23 cellular contexts compared by ENCODE assay signal in genomic region chr6:113258771-113259170, GRCh38.
DNase-seq lines count a peak whose midpoint lies in the region; ATAC-seq and TF ChIP-seq lines count a peak whose summit lies in the region.
"Had no signal": no experiment of that assay in that cellular context is flagged by ENCODE, and none has a peak within 500 bp of the region (broad histone marks: within the 10 kb centered on the region; RNA-seq: fewer than 3 reads in every experiment).

No MANE protein-coding gene starts in this region.

- H3K18ac ChIP-seq in IMR-90 (ENCODE audit: low read depth, low read length): peak overlapping the region; percentile 4; the same call in 1 of the 2 replicates

- no TSS peak for BruUV-seq in IMR-90 (replicated peaks; lab: Mats Ljungman, UMichigan)

- H3K4me3 ChIP-seq in IMR-90 (ENCODE audit: insufficient read depth, low read depth, low read length) (no peak overlapping the region), fibroblast of villous mesenchyme (ENCODE audit: low read depth, low read length) (no peak overlapping the region)
- H3K4me3 ChIP-seq in naive thymus-derived CD4-positive, alpha-beta T cell (ENCODE audit: low read length): no peak overlapping the region
- H3K4me3 ChIP-seq: GM23338 had no signal

- H2BK5ac ChIP-seq in IMR-90 (ENCODE audit: low read depth, low read length, poor library complexity, severe bottlenecking): no peak overlapping the region

- H2BK120ac ChIP-seq in IMR-90 (ENCODE audit: low read depth, low read length): peak overlapping the region; percentile 57

- H3K9me3 Mint-ChIP-seq in osteocyte (ENCODE audit: unreplicated experiment): peaks cover 14% of the 10 kb centered on the region
- H3K9me3 Mint-ChIP-seq in naive thymus-derived CD4-positive, alpha-beta T cell: peaks cover 6 to 20% (median 9%) of the 10 kb centered on the region in 11 donors
- H3K9me3 Mint-ChIP-seq: HFFc6 had no signal

- H3K36me3 Mint-ChIP-seq in osteocyte (ENCODE audit: unreplicated experiment): peaks cover 3% of the 10 kb centered on the region
- no peaks in the 10 kb centered on the region for H3K36me3 Mint-ChIP-seq in naive thymus-derived CD4-positive, alpha-beta T cell
- H3K36me3 Mint-ChIP-seq: CD4-positive, CD25-positive, alpha-beta regulatory T cell; CD8-positive, alpha-beta memory T cell; IgD-negative memory B cell had no signal

- no peaks in the 10 kb centered on the region for H3K36me3 ChIP-seq in IMR-90 (ENCODE audit: control insufficient read depth, insufficient read depth, low read length)
- H3K36me3 ChIP-seq in naive thymus-derived CD4-positive, alpha-beta T cell (ENCODE audit: control insufficient read depth in 2 of 3, insufficient read depth in 3 of 3, low read length in 3 of 3): no peaks in the 10 kb centered on the region
- H3K36me3 ChIP-seq: BE2C had no signal

- H3K9me1 ChIP-seq in IMR-90 (ENCODE audit: insufficient read depth, low read length): peaks cover 4% of the 10 kb centered on the region; the same call in 1 of the 2 replicates

- peaks cover 27% of the 10 kb centered on the region for H3K4me1 Mint-ChIP-seq in osteocyte (ENCODE audit: unreplicated experiment)
- no peaks in the 10 kb centered on the region for H3K4me1 Mint-ChIP-seq in naive thymus-derived CD4-positive, alpha-beta T cell
- H3K4me1 Mint-ChIP-seq: CD4-positive, CD25-positive, alpha-beta regulatory T cell; CD8-positive, alpha-beta memory T cell; IgD-negative memory B cell had no signal

- TF ChIP-seq POLR2A in IMR-90 (IDR thresholded peaks at IDR 0.05; ENCODE audit: low read depth, low read length): no peak

- CTCF ChIA-PET in IMR-90 (lab: Yijun Ruan, JAX): no interaction called here
- CTCF ChIA-PET in naive thymus-derived CD4-positive, alpha-beta T cell (lab: Charles Lee): no interaction called here

- peaks cover 3% of the 10 kb centered on the region; the same call in 1 of the 2 replicates for H3K4me1 ChIP-seq in IMR-90 (ENCODE audit: control insufficient read depth, insufficient read depth, low read length)
- H3K4me1 ChIP-seq in naive thymus-derived CD4-positive, alpha-beta T cell (ENCODE audit: control insufficient read depth in 2 of 2, insufficient read depth in 2 of 2, low read length in 2 of 2): no peaks in the 10 kb centered on the region
- H3K4me1 ChIP-seq: BE2C had no signal

- no peaks in the 10 kb centered on the region for H3K27me3 Mint-ChIP-seq in osteocyte (ENCODE audit: unreplicated experiment)
- peaks cover 0 to 4% (median 0%) of the 10 kb centered on the region in 5 donors for H3K27me3 Mint-ChIP-seq in naive thymus-derived CD4-positive, alpha-beta T cell
- H3K27me3 Mint-ChIP-seq: CD4-positive, CD25-positive, alpha-beta regulatory T cell; CD8-positive, alpha-beta memory T cell; IgD-negative memory B cell had no signal

- H2AK9ac ChIP-seq in IMR-90 (replicated peaks; ENCODE audit: low read depth, low read length, poor library complexity): no peak overlapping the region

- no peak overlapping the region for H3K56ac ChIP-seq in IMR-90 (ENCODE audit: extremely low read depth, insufficient read depth, low read length)

- 0 out of 2 replicates have a peak overlapping the region, but pooled peaks have one; percentile 27 for H2AK5ac ChIP-seq in IMR-90 (ENCODE audit: low read depth, low read length)

- TF ChIP-seq CTCF in IMR-90 (conservative IDR thresholded peaks at IDR 0.05; ENCODE audit: low read depth, low read length) (no peak), fibroblast of villous mesenchyme (IDR thresholded peaks at IDR 0.05; ENCODE audit: insufficient read depth, low read depth, low read length) (no peak), osteocyte (IDR thresholded peaks at IDR 0.05) (no peak)

- no peaks in the 10 kb centered on the region for H3K27me3 ChIP-seq in IMR-90 (ENCODE audit: control insufficient read depth, insufficient read depth, low read length)
- no peaks in the 10 kb centered on the region for H3K27me3 ChIP-seq in naive thymus-derived CD4-positive, alpha-beta T cell (ENCODE audit: control insufficient read depth in 2 of 2, insufficient read depth in 2 of 2, low read length in 2 of 2)
- H3K27me3 ChIP-seq: BE2C had no signal

- peak overlapping the region; percentile 62 for H3K27ac Mint-ChIP-seq in osteocyte (ENCODE audit: unreplicated experiment)
- no peak overlapping the region for H3K27ac Mint-ChIP-seq in naive thymus-derived CD4-positive, alpha-beta T cell
- H3K27ac Mint-ChIP-seq: CD4-positive, CD25-positive, alpha-beta regulatory T cell; CD8-positive, alpha-beta memory T cell; GM23338; HFFc6; IgD-negative memory B cell had no signal

- peak overlapping the region; percentile 63 for H3K4ac ChIP-seq in IMR-90 (ENCODE audit: low read depth, low read length)

- H3K27ac ChIP-seq in IMR-90 (ENCODE audit: insufficient read depth, low read length): peak overlapping the region; percentile 46; the same call in 1 of the 2 replicates
- H3K27ac ChIP-seq in naive thymus-derived CD4-positive, alpha-beta T cell (ENCODE audit: low read depth, low read length): no peak overlapping the region
- H3K27ac ChIP-seq: HL-60 had no signal

- H3K4me2 ChIP-seq in IMR-90 (ENCODE audit: low read depth, low read length): peak overlapping the region; percentile 53; the same call in 1 of the 2 replicates
- H3K4me2 ChIP-seq: GM23338 had no signal

- no peaks in the 10 kb centered on the region for H4K20me1 ChIP-seq in IMR-90 (ENCODE audit: insufficient read depth, low read length)

- ATAC-seq in IMR-90 (ENCODE audit: low read depth) (peak; percentile 81), Right ventricle myocardium superior (ENCODE audit: poor library complexity) (no peak)
- no peak for ATAC-seq in naive thymus-derived CD4-positive, alpha-beta T cell
- ATAC-seq: GM23338, HCT116 had no signal

- H4K91ac ChIP-seq in IMR-90 (ENCODE audit: insufficient read depth, low read depth, low read length): 0 out of 2 replicates have a peak overlapping the region, but pooled peaks have one; percentile 30

- no peak overlapping the region for H3K23ac ChIP-seq in IMR-90 (ENCODE audit: low read depth, low read length)

- H3K9ac ChIP-seq in IMR-90 (ENCODE audit: low read depth, low read length): no peak overlapping the region

- POLR2A ChIA-PET in IMR-90 (lab: Charles Lee; ENCODE audit: unreplicated experiment): no interaction called here
- POLR2A ChIA-PET in naive thymus-derived CD4-positive, alpha-beta T cell (lab: Charles Lee): no interaction called here

- peak overlapping the region in 1 of 2 experiments; percentile 56; a peak in 1 of 4 replicates for H4K8ac ChIP-seq in IMR-90 (ENCODE audit: low read depth in 2 of 2, low read length in 2 of 2)

- intact Hi-C loops in IMR-90 (cut with micrococcal nuclease) (no loop called here), Right ventricle myocardium superior (cut with DNase I) (no loop called here)
- intact Hi-C loops in naive thymus-derived CD4-positive, alpha-beta T cell (cut with micrococcal nuclease): no loop called here

- H3K9me3 ChIP-seq in IMR-90 (ENCODE audit: control insufficient read depth, insufficient read depth, low read length): peaks cover 7% of the 10 kb centered on the region
- H3K9me3 ChIP-seq in naive thymus-derived CD4-positive, alpha-beta T cell (ENCODE audit: control insufficient read depth in 2 of 3, low read length in 3 of 3): no peaks in the 10 kb centered on the region
- H3K9me3 ChIP-seq: BE2C had no signal

- H2BK15ac ChIP-seq in IMR-90 (ENCODE audit: low read depth, low read length): peak overlapping the region; percentile 47; the same call in 1 of the 3 replicates

- no CpG with 5 or more reads among the region's 1 CpG for WGBS in IMR-90 (ENCODE audit: extremely low coverage in 2 of 2, insufficient read length in 1 of 2), 2 experiments

- peak overlapping the region; percentile 40 for H2AFZ ChIP-seq in IMR-90 (replicated peaks; ENCODE audit: low read length, poor library complexity)
- H2AFZ ChIP-seq: GM23338 had no signal

- no peak overlapping the region for H3K4me3 Mint-ChIP-seq in osteocyte (ENCODE audit: unreplicated experiment)
- H3K4me3 Mint-ChIP-seq in naive thymus-derived CD4-positive, alpha-beta T cell: no peak overlapping the region
- H3K4me3 Mint-ChIP-seq: CD4-positive, CD25-positive, alpha-beta regulatory T cell; CD8-positive, alpha-beta memory T cell; GM23338; HFFc6; IgD-negative memory B cell had no signal

- 0 out of 2 replicates have a peak overlapping the region, but pooled peaks have one; percentile 31 for H2BK20ac ChIP-seq in IMR-90 (ENCODE audit: low read depth, low read length)

- in situ Hi-C loops in IMR-90 (cut with MboI; ENCODE audit: low sequenced_read_pairs): no loop called here

- H3K79me1 ChIP-seq in IMR-90 (ENCODE audit: low read depth in 1 of 2, low read length in 2 of 2): no peaks in the 10 kb centered on the region

- H3K14ac ChIP-seq in IMR-90 (replicated peaks; ENCODE audit: low read depth, low read length): no peak overlapping the region

- H4K5ac ChIP-seq in IMR-90 (ENCODE audit: low read depth, low read length): peak overlapping the region; percentile 52; the same call in 1 of the 2 replicates

- DNase-seq in EL: peak; percentile 13
- DNase-seq in IMR-90: peak; percentile 4
- peak; percentile 19 for DNase-seq in fibroblast of villous mesenchyme (ENCODE audit: low read depth)
- no peak for DNase-seq in osteocyte (ENCODE audit: extremely low spot score, unreplicated experiment)
- DNase-seq in naive thymus-derived CD4-positive, alpha-beta T cell: no peak
- DNase-seq in Right ventricle myocardium superior: no peak
- no peak for DNase-seq in activated T-cell treated with anti-CD3 and anti-CD28 coated beads for 4 hours
- DNase-seq: ACHN; BE2C; C1 segment of cervical spinal cord; CD4-positive, CD25-positive, alpha-beta regulatory T cell; CD8-positive, alpha-beta memory T cell; COR-L47; DMS 273 treated with DMSO at 0.1 percent for 48 hours; DMS53; DND-41; GDM1; H7; HFFc6 had no signal

- dilution Hi-C loops in IMR-90 (cut with HindIII; ENCODE audit: low sequenced_read_pairs, unreplicated experiment): no loop called here

- no peak for TF ChIP-seq RAD21 in IMR-90 (IDR thresholded peaks at IDR 0.05; ENCODE audit: low read length)

TF ChIP-seq in IMR-90, 13 proteins besides CTCF, POLR2A, EP300 and RAD21 (continues in another document):
- TF ChIP-seq NFE2L2 (IDR thresholded peaks at IDR 0.05; ENCODE audit: low read depth, low read length) (no peak), MAFK (IDR thresholded peaks at IDR 0.05; ENCODE audit: low read depth, low read length) (no peak), BHLHE40 (IDR thresholded peaks at IDR 0.05; ENCODE audit: low read depth, low read length) (no peak), CEBPB (IDR thresholded peaks at IDR 0.05; ENCODE audit: low read depth, low read length) (no peak), USF2 (IDR thresholded peaks at IDR 0.05; ENCODE audit: low read depth, low read length) (no peak), MXI1 (IDR thresholded peaks at IDR 0.05; ENCODE audit: borderline replicate concordance, low read depth, low read length) (no peak), SMC3 (IDR thresholded peaks at IDR 0.05; ENCODE audit: low read depth, low read length) (no peak)

Comparison
In these comparisons a context has a peak if more than half of its experiments do, and no peak if none do; other contexts are left out.
1. DNase-seq: peak in EL (single experiment), IMR-90 (single experiment) and fibroblast of villous mesenchyme (single experiment); none in osteocyte (single experiment), naive thymus-derived CD4-positive, alpha-beta T cell (0 of 9), Right ventricle myocardium superior (single experiment) and activated T-cell treated with anti-CD3 and anti-CD28 coated beads for 4 hours (single experiment).